In genomic region chr9:75265525-75265972, GRCh38 we compare ENCODE assay signal across 8 cellular contexts.
DNase-seq lines count a peak whose midpoint lies in the region; ATAC-seq and TF ChIP-seq lines count a peak whose summit lies in the region.

No MANE protein-coding gene starts in this region.

- peak; percentile 73 for ATAC-seq in GM19455 (IDR thresholded peaks at IDR 0.05; ENCODE audit: unreplicated experiment)
- ATAC-seq in GM19467 (IDR thresholded peaks at IDR 0.05; ENCODE audit: unreplicated experiment), result no peak

- POLR2A ChIA-PET in RWPE1 (lab: Yijun Ruan, JAX; ENCODE audit: low non-redundant PET), result no interaction called here

- TF ChIP-seq CTCF in RWPE1 (conservative IDR thresholded peaks at IDR 0.05; ENCODE audit: low read depth), result peak; percentile 85

- no peak overlapping the region for H3K27ac ChIP-seq in RWPE1

- DNase-seq in EH (ENCODE audit: low read depth) (peak; percentile 43), HPDE6-E6E7 (ENCODE audit: extremely low spot score) (peak; percentile 17), RWPE1 (ENCODE audit: low spot score) (peak; percentile 48), amniotic epithelial cell (ENCODE audit: low read depth) (peak; percentile 27), hepatic stellate cell (ENCODE audit: low spot score) (peak; percentile 15), smooth muscle cell of the brain vasculature (ENCODE audit: low read depth, low spot score) (peak; percentile 31)

- CTCF ChIA-PET in RWPE1 (lab: Yijun Ruan, JAX), result interaction anchor here (0.6 to 1.1 kb wide), 14 partner anchors 13 to 1023 kb away, joined by 3 to 7 read pairs (median 3); partner anchors contain the start of gene PCSK5
